In the genomic region with DNA sequence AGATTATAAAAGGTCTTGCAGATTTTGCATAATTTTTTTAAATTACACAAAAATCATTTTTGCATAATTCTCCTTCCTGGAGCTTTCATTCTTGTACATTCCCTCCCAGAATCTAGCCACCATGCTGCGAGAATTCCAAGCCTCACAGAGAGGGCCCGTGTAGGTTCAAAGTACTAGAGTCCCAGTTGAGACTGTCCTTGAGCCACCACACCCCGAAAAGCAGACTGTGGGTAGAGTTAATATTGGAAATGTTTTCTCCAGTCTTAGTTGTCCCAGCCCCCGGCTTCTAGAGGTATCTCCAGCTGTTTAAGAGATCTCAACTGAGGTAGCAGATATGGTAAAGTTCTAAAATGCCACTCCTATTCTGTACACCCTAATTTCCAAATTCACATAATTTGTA, we compare ENCODE assay signal across 29 cellular contexts.
"Had no signal": no experiment of that assay in that cellular context is flagged by ENCODE, and none has a peak within 500 bp of the region (broad histone marks: within the 10 kb centered on the region; RNA-seq: fewer than 3 reads in every experiment).

No MANE protein-coding gene starts in this region.

- H3K27ac ChIP-seq: neural progenitor cell, ovary, parathyroid adenoma, psoas muscle, right lobe of liver, sigmoid colon, spleen, suprapubic skin, testis, tibial artery, upper lobe of left lung, vagina had no signal

- H2AFZ ChIP-seq: neural progenitor cell, parathyroid adenoma had no signal

- H3K36me3 ChIP-seq: neural progenitor cell, ovary, right lobe of liver, sigmoid colon, spleen, suprapubic skin, tibial artery, upper lobe of left lung, vagina had no signal

- H3K4me1 ChIP-seq: parathyroid adenoma, right lobe of liver, spleen, suprapubic skin, testis, tibial artery, upper lobe of left lung, vagina had no signal

- FAIRE-seq: urothelium cell line had no signal

- H3K9ac ChIP-seq: neural progenitor cell, parathyroid adenoma had no signal

- H3K4me3 ChIP-seq: neural progenitor cell, ovary, psoas muscle, right lobe of liver, sigmoid colon, smooth muscle cell, spleen, suprapubic skin, testis, tibial artery, upper lobe of left lung, vagina had no signal

- H3K27me3 ChIP-seq: neural progenitor cell, ovary, right lobe of liver, sigmoid colon, spleen, suprapubic skin, testis, tibial artery, upper lobe of left lung, vagina had no signal

- H3K4me2 ChIP-seq: neural progenitor cell, smooth muscle cell had no signal

- DNase-seq: natural killer cell; occipital lobe; ovary; posterior cingulate gyrus; psoas muscle; right cardiac atrium; right lobe of liver; sigmoid colon; spleen; stimulated activated CD4-positive, alpha-beta T cell treated with anti-CD3 and anti-CD28 coated beads, Interleukin-12 subunit alpha, Interleukin-12 subunit beta, amount 100 ng/mL, for 4 hours; stimulated activated CD4-positive, alpha-beta T cell treated with anti-CD3 and anti-CD28 coated beads, Interleukin-1b, Interleukin-23, amount 100 ng/mL, for 48 hours; stimulated activated CD4-positive, alpha-beta T cell treated with anti-CD3 and anti-CD28 coated beads, Interleukin-4, amount 100 ng/mL, for 1 hour; stimulated activated CD4-positive, alpha-beta T cell treated with anti-CD3 and anti-CD28 coated beads, Interleukin-4, amount 100 ng/mL, for 4 hours; stimulated activated CD8-positive, alpha-beta memory T cell treated with anti-CD3 and anti-CD28 coated beads, Interleukin-4, amount 100 ng/mL, for 48 hours; stimulated activated naive CD4-positive, alpha-beta T cell; stimulated activated naive CD8-positive, alpha-beta T cell treated with anti-CD3 and anti-CD28 coated beads, Interleukin-15, amount 100 ng/mL, for 72 hours; stimulated activated naive CD8-positive, alpha-beta T cell treated with anti-CD3 and anti-CD28 coated beads, Interleukin-15, Interleukin-2, amounts not matched to agents 100 U/mL and 50 U/mL, for 24 hours; substantia nigra; testis; tibial artery; trophoblast cell; upper lobe of left lung had no signal

- H3K9me3 ChIP-seq: right lobe of liver, suprapubic skin, testis, tibial artery, vagina had no signal

- ATAC-seq: natural killer cell; psoas muscle; right cardiac atrium; right lobe of liver; stimulated activated memory B cell treated with anti-CD40 and anti-IgM and Interleukin-4, amounts not matched to agents 10 μg/mL and 1 μg/mL and 100 μg/mL, for 72 hours; stimulated activated naive CD8-positive, alpha-beta T cell treated with anti-CD3 and anti-CD28 coated beads, Interleukin-15, amount 100 ng/mL, for 72 hours; stimulated activated naive CD8-positive, alpha-beta T cell treated with anti-CD3 and anti-CD28 coated beads, Interleukin-15, Interleukin-2, amounts not matched to agents 100 U/mL and 50 U/mL, for 24 hours had no signal

- H3K79me2 ChIP-seq: parathyroid adenoma had no signal
